5 cellular contexts compared by ENCODE assay signal in genomic region chrY:25041197-25041871, GRCh38. TPM values are rescaled to one million over a fixed set of nuclear protein-coding genes. Genes with fewer than 3 reads are reported as not detected.
"Had no signal": no experiment of that assay in that cellular context is flagged by ENCODE, and none has a peak within 500 bp of the region (broad histone marks: within the 10 kb centered on the region; RNA-seq: fewer than 3 reads in every experiment).

No MANE protein-coding gene starts in this region.

RNA-seq across cellular contexts. Expression of gene BPY2C, which starts 10.6 kb away (rescaled TPM):
- total RNA-seq: K562, M059J, SK-MEL-5 had no signal
- polyA plus RNA-seq: IgD-negative memory B cell, K562, SK-N-SH had no signal
